ENCODE assay signal across 16 cellular contexts in genomic region chr3:172279974-172280373, GRCh38.
DNase-seq lines count a peak whose midpoint lies in the region; ATAC-seq and TF ChIP-seq lines count a peak whose summit lies in the region.
"Had no signal": no experiment of that assay in that cellular context is flagged by ENCODE, and none has a peak within 500 bp of the region (broad histone marks: within the 10 kb centered on the region; RNA-seq: fewer than 3 reads in every experiment).

No MANE protein-coding gene starts in this region.

- H2BK5ac ChIP-seq in mesendoderm (ENCODE audit: low read length): no peak overlapping the region

- peak overlapping the region; percentile 34 for H3K27ac ChIP-seq in AG04450 (ENCODE audit: low read depth, low read length)
- peak overlapping the region; percentile 58; the same call in 1 of the 2 replicates for H3K27ac ChIP-seq in SJCRH30
- H3K27ac ChIP-seq in gastrocnemius medialis: peak overlapping the region in 3 of 4 donors; percentile 57 to 77 (median 70)
- no peak overlapping the region for H3K27ac ChIP-seq in mesendoderm (ENCODE audit: low read depth, low read length)
- H3K27ac ChIP-seq: spleen had no signal

- H2AK5ac ChIP-seq in mesendoderm (ENCODE audit: low read length): no peak overlapping the region

- H3K79me1 ChIP-seq in mesendoderm (ENCODE audit: low read length): peaks cover 7% of the 10 kb centered on the region

- no peak overlapping the region for H3K23ac ChIP-seq in mesendoderm (ENCODE audit: low read length)

- no peak overlapping the region for H3K4me3 Mint-ChIP-seq in immature natural killer cell
- H3K4me3 Mint-ChIP-seq: activated CD4-positive, alpha-beta T cell treated with anti-CD3 and anti-CD28 coated beads, Interleukin-2, amount 10 ng/mL, durations not matched to agents 24 days and 14 days; CD4-positive, alpha-beta memory T cell had no signal

- CTCF ChIA-PET in AG04450 (lab: Charles Lee): interaction anchor here (1.0 to 1.7 kb wide), 2 partner anchors 52 to 78 kb away, joined by 3 to 7 read pairs; no protein-coding TSS in a partner anchor

- no peak for TF ChIP-seq CTCF in AG04450 (IDR thresholded peaks at IDR 0.05; ENCODE audit: low read depth, low read length)
- TF ChIP-seq CTCF in gastrocnemius medialis (IDR thresholded peaks at IDR 0.05 in 4 of 5, conservative IDR thresholded peaks at IDR 0.05 in 1 of 5): no peak

- POLR2A ChIA-PET in AG04450 (lab: Yijun Ruan, JAX): interaction anchor here (1.0 to 1.2 kb wide), 2 partner anchors 53 to 150 kb away, joined by 3 to 4 read pairs; no protein-coding TSS in a partner anchor

- H3K9me3 ChIP-seq in AG04450 (ENCODE audit: control insufficient read depth, insufficient read depth, low read length) (no peaks in the 10 kb centered on the region), SJCRH30 (replicated peaks) (no peaks in the 10 kb centered on the region), gastrocnemius medialis (no peaks in the 10 kb centered on the region)
- H3K9me3 ChIP-seq: spleen, tibial nerve had no signal

- peaks cover 29% of the 10 kb centered on the region; the same call in 1 of the 2 replicates for H3K36me3 ChIP-seq in SJCRH30
- H3K36me3 ChIP-seq in gastrocnemius medialis: no peaks in the 10 kb centered on the region
- peaks cover under 1% of the 10 kb centered on the region for H3K36me3 ChIP-seq in mesendoderm (ENCODE audit: control insufficient read depth, insufficient read depth, low read length)
- H3K36me3 ChIP-seq: tibial nerve had no signal

- no peak overlapping the region for H2BK120ac ChIP-seq in mesendoderm (ENCODE audit: low read depth, low read length)

- peaks cover 3% of the 10 kb centered on the region for H3K79me2 ChIP-seq in mesendoderm (ENCODE audit: control insufficient read depth, insufficient read depth, low read length)

- peaks cover 0 to 4% (median 0%) of the 10 kb centered on the region in 3 donors for H3K27me3 Mint-ChIP-seq in immature natural killer cell (ENCODE audit: low read depth in 3 of 3)
- H3K27me3 Mint-ChIP-seq: activated CD4-positive, alpha-beta T cell treated with anti-CD3 and anti-CD28 coated beads, Interleukin-2, amount 10 ng/mL, durations not matched to agents 24 days and 14 days; CD4-positive, alpha-beta memory T cell had no signal

- intact Hi-C loops in gastrocnemius medialis (cut with DNase I; ENCODE audit: low total_unique reads): loop anchor here (5.0 kb wide), 1 partner anchor 238 kb away; no protein-coding TSS in a partner anchor

- peak overlapping the region in 4 of 6 donors; percentile 3 to 59 (median 12) for H3K27ac Mint-ChIP-seq in immature natural killer cell
- H3K27ac Mint-ChIP-seq: activated CD4-positive, alpha-beta T cell treated with anti-CD3 and anti-CD28 coated beads, Interleukin-2, amount 10 ng/mL, durations not matched to agents 24 days and 14 days; CD4-positive, alpha-beta memory T cell had no signal

- no peak overlapping the region for H3K9ac ChIP-seq in mesendoderm (ENCODE audit: low read length)

- H3K56ac ChIP-seq in mesendoderm (ENCODE audit: low read length): no peak overlapping the region

- no peak overlapping the region for H3K4ac ChIP-seq in mesendoderm (ENCODE audit: low read depth, low read length)

- H3K4me1 ChIP-seq in SJCRH30 (peaks cover 36% of the 10 kb centered on the region), gastrocnemius medialis (peaks cover 58 to 61% of the 10 kb centered on the region in 2 donors), mesendoderm (ENCODE audit: control insufficient read depth, low read depth, low read length) (no peaks in the 10 kb centered on the region)

- no peak for ATAC-seq in gastrocnemius medialis
- no peak for ATAC-seq in GM18498 (IDR thresholded peaks at IDR 0.05; ENCODE audit: unreplicated experiment)
- no peak for ATAC-seq in GM21619 (IDR thresholded peaks at IDR 0.05; ENCODE audit: unreplicated experiment)
- ATAC-seq: left colon had no signal

- H3K36me3 Mint-ChIP-seq in immature natural killer cell: peaks cover 3 to 10% (median 10%) of the 10 kb centered on the region in 3 donors

- no peak for TF ChIP-seq POLR2A in gastrocnemius medialis (IDR thresholded peaks at IDR 0.05)

- in situ Hi-C loops in gastrocnemius medialis (cut with MboI; ENCODE audit: low sequenced_read_pairs in 4 of 4): no loop called here

- no peak overlapping the region for H2BK15ac ChIP-seq in mesendoderm (replicated peaks; ENCODE audit: low read depth)

- peaks cover 43 to 63% of the 10 kb centered on the region in 2 donors for H3K4me1 Mint-ChIP-seq in immature natural killer cell
- H3K4me1 Mint-ChIP-seq: activated CD4-positive, alpha-beta T cell treated with anti-CD3 and anti-CD28 coated beads, Interleukin-2, amount 10 ng/mL, durations not matched to agents 24 days and 14 days had no signal

- DNase-seq in AG04450 (ENCODE audit: low read depth, low spot score): no peak
- DNase-seq in SJCRH30: no peak
- no peak for DNase-seq in immature natural killer cell
- DNase-seq in gastrocnemius medialis: no peak
- no peak for DNase-seq in MV-4-11 (lab: John Stamatoyannopoulos, UW)
- DNase-seq in mesendoderm: no peak
- DNase-seq: activated CD4-positive, alpha-beta T cell treated with anti-CD3 and anti-CD28 coated beads, Interleukin-2, amount 10 ng/mL, durations not matched to agents 24 days and 14 days; activated CD8-positive, alpha-beta memory T cell treated with anti-CD3 and anti-CD28 coated beads, Interleukin-2, amount 50 U/mL, for 48 hours; CD4-positive, alpha-beta memory T cell; left colon; NCI-H1417 treated with DMSO at 0.1 percent for 48 hours; posterior cingulate gyrus; spleen had no signal

- no peak overlapping the region for H4K5ac ChIP-seq in mesendoderm (ENCODE audit: low read length)

- no peak overlapping the region for H4K8ac ChIP-seq in mesendoderm (ENCODE audit: low read depth, low read length)

- WGBS in mesendoderm (ENCODE audit: extremely low coverage, insufficient coverage, low lambda C conversion rate): no CpG with 5 or more reads among the region's 8 CpGs

- no peak overlapping the region for H3K4me3 ChIP-seq in AG04450 (ENCODE audit: low read depth, low read length)
- H3K4me3 ChIP-seq in SJCRH30: no peak overlapping the region
- no peak overlapping the region for H3K4me3 ChIP-seq in gastrocnemius medialis
- no peak overlapping the region for H3K4me3 ChIP-seq in mesendoderm (ENCODE audit: low read length)
- H3K4me3 ChIP-seq: spleen, tibial nerve had no signal

- H3K27me3 ChIP-seq in AG04450 (ENCODE audit: control insufficient read depth, insufficient read depth, low read length): no peaks in the 10 kb centered on the region
- H3K27me3 ChIP-seq in SJCRH30: no peaks in the 10 kb centered on the region
- H3K27me3 ChIP-seq in gastrocnemius medialis: no peaks in the 10 kb centered on the region
- H3K27me3 ChIP-seq in mesendoderm (ENCODE audit: insufficient read depth, low read length, poor library complexity): no peaks in the 10 kb centered on the region
- H3K27me3 ChIP-seq: spleen, tibial nerve had no signal

- H3K9me3 Mint-ChIP-seq in immature natural killer cell: no peaks in the 10 kb centered on the region
- H3K9me3 Mint-ChIP-seq: activated CD4-positive, alpha-beta T cell treated with anti-CD3 and anti-CD28 coated beads, Interleukin-2, amount 10 ng/mL, durations not matched to agents 24 days and 14 days; CD4-positive, alpha-beta memory T cell had no signal

- H3K18ac ChIP-seq in mesendoderm (ENCODE audit: low read length): no peak overlapping the region

- H3K4me2 ChIP-seq in mesendoderm (ENCODE audit: low read length): no peak overlapping the region
